8 cellular contexts compared by ENCODE assay signal in the genomic region with DNA sequence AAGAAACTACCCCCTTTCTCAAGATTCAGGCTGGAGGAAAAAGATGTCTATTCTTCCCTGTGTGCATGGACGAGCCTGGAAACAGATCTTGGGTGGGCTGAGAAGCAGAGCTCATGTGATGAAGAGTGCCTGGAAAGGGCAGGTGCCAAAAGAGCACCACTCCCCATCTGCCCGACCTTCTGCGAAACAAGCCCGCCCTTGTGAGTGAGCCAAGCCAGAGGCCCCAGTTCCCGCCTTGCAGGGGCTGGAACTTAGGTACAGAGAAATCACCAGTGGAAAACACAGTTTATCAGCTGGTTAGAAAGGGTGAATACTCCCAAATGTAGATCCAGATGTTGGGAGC. TPM values are rescaled to one million over a fixed set of nuclear protein-coding genes. Genes with fewer than 3 reads are reported as not detected.
DNase-seq lines count a peak whose midpoint lies in the region; ATAC-seq and TF ChIP-seq lines count a peak whose summit lies in the region.

No MANE protein-coding gene starts in this region.

- H3K27ac ChIP-seq in lung (ENCODE audit: low read depth in 1 of 2, low read length in 1 of 2) (peak overlapping the region; percentile 89 to 96), aorta (ENCODE audit: low read depth in 1 of 2, low read length in 2 of 2) (peak overlapping the region; percentile 94 to 97)

- no peaks in the 10 kb centered on the region for H3K36me3 ChIP-seq in lung (ENCODE audit: control insufficient read depth in 2 of 2, insufficient read depth in 2 of 2, low read length in 2 of 2)
- H3K36me3 ChIP-seq in aorta (ENCODE audit: control insufficient read depth in 1 of 2, insufficient read depth in 2 of 2, low read length in 1 of 2): no peaks in the 10 kb centered on the region

- H3K27me3 ChIP-seq in lung (ENCODE audit: control insufficient read depth, insufficient read depth) (no peaks in the 10 kb centered on the region), aorta (ENCODE audit: control insufficient read depth in 1 of 2, insufficient read depth in 2 of 2, low read length in 1 of 2) (no peaks in the 10 kb centered on the region)

- H3K4me1 ChIP-seq in lung (ENCODE audit: control insufficient read depth in 2 of 2, insufficient read depth in 2 of 2, low read length in 2 of 2) (peaks cover 11 to 22% of the 10 kb centered on the region in 2 donors), aorta (ENCODE audit: control insufficient read depth in 1 of 2, insufficient read depth in 2 of 2, low read length in 2 of 2) (peaks cover 4 to 10% of the 10 kb centered on the region in 2 donors)

- peak; percentile 55 for DNase-seq in AG10803 (ENCODE audit: low read depth)
- no peak for DNase-seq in NB4 (ENCODE audit: low read depth)
- DNase-seq in cardiac fibroblast (ENCODE audit: low read depth in 2 of 2): peak; percentile 71 to 78
- no peak for DNase-seq in lung (ENCODE audit: low spot score)
- DNase-seq in aorta: peak; percentile 73 to 80
- DNase-seq in KG1 (lab: John Stamatoyannopoulos, UW): no peak

- no peak for TF ChIP-seq POLR2A in NB4 (IDR thresholded peaks at IDR 0.05; ENCODE audit: extremely low read depth, insufficient read length)

- H3K9me3 ChIP-seq in lung (ENCODE audit: control insufficient read depth in 2 of 2, insufficient read depth in 1 of 2, low read length in 1 of 2) (no peaks in the 10 kb centered on the region), aorta (ENCODE audit: control insufficient read depth, low read length) (no peaks in the 10 kb centered on the region)

- ATAC-seq in lung (ENCODE audit: insufficient read depth, low FRiP score) (no peak), aorta (ENCODE audit: low FRiP score) (no peak), GM19324 (IDR thresholded peaks at IDR 0.05; ENCODE audit: low FRiP score, unreplicated experiment) (no peak), esophagus mucosa (no peak)

- 44 to 52% methylated on average over 5 of the region's 5 CpGs for WGBS in lung, 2 donors
- WGBS in aorta, 2 donors: 3 to 4% methylated on average over 5 of the region's 5 CpGs

- intact Hi-C loops in aorta (cut with DNase I): loop anchor here (5.0 kb wide), 3 partner anchors 60 to 115 kb away; a partner anchor contains a TSS

- H3K4me3 ChIP-seq in AG10803 (ENCODE audit: low read length) (peak overlapping the region; percentile 66), NB4 (ENCODE audit: low read depth, low read length) (peak overlapping the region; percentile 88), cardiac fibroblast (replicated peaks in 1 of 2; ENCODE audit: low read depth in 2 of 2, low read length in 2 of 2) (peak overlapping the region; percentile 70 to 82), lung (no peak overlapping the region), aorta (ENCODE audit: low read length in 2 of 2) (peak overlapping the region; percentile 96 to 100)

- TF ChIP-seq CTCF in AG10803 (conservative IDR thresholded peaks at IDR 0.05; ENCODE audit: low read length) (no peak), NB4 (IDR thresholded peaks at IDR 0.05; ENCODE audit: low read depth, low read length) (no peak), cardiac fibroblast (IDR thresholded peaks at IDR 0.05; ENCODE audit: low read depth, low read length) (no peak), lung (IDR thresholded peaks at IDR 0.05; ENCODE audit: control extremely low read depth, extremely low read depth) (no peak)

RNA-seq across cellular contexts. Expression of a gene that starts 26.7 kb away (rescaled TPM):
- total RNA-seq in lung (under 1 TPM in 1 of 2 donors, not detected in 1; 0.28 TPM), aorta (under 1 TPM; 0.36 to 0.81 TPM), esophagus mucosa (not detected)
- polyA plus RNA-seq in lung (under 1 TPM in 1 of 2 donors, not detected in 1; 0.07 TPM), aorta (not detected)

Comparison
In these comparisons a context has a peak if more than half of its experiments do, and no peak if none do; other contexts are left out.
1. DNase-seq: peak in AG10803 (single experiment), cardiac fibroblast (2 of 2) and aorta (2 of 2); none in NB4 (single experiment), lung (single experiment) and KG1 (single experiment).